8 cellular contexts compared by ENCODE assay signal in the genomic region with DNA sequence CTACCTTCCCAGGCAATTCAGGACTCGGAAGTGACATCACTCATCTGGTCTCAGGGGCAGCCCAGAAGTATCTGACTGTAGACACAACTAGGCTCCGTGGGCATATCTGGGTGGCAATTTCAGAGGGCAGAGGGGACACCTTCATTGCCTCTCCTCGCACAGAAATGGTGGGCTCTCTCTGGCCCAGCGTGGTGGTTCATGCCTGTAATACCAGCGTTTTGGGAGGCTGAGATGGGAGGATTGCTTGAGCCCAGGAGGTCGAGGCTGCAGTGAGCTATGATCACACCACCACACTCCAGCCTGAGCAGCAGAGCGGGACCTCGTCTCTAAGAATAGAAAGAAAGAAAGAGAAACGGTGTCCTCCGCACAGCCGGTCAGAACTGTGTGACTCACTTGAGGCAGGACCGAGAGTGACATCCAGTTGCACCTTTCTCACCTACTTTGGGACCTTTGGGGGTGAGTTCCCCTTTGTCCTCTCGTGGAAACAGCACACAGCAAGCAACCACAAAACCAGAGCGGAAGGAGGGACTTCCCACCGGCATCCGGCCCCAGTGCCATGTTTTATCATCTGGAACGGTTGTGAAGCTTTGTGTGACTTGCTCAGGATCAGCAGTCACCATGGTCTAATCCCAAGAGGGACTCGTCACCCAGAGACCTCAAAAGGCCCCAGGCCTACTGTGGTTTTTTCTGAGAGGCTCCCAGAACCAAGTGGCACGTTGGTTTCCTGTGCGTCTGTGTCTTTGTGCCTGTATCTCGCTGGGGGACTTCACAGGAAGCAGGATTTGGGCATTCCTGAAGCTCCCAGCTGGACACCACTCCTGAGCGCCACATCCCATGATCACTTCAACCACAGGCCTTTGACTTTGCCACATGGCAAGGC. TPM values are rescaled to one million over a fixed set of nuclear protein-coding genes. Genes with fewer than 3 reads are reported as not detected.
A peak's percentile ranks its signal among the peaks of the same experiment; 100 is the strongest.
DNase-seq lines count a peak whose midpoint lies in the region; ATAC-seq and TF ChIP-seq lines count a peak whose summit lies in the region.

No MANE protein-coding gene starts in this region.

- H3K4me1 ChIP-seq in GM23248 (ENCODE audit: insufficient read depth) (no peaks in the 10 kb centered on the region), prostate gland (replicated peaks) (no peaks in the 10 kb centered on the region)

- H3K9me3 ChIP-seq in GM23248 (ENCODE audit: low read depth) (no peaks in the 10 kb centered on the region), prostate gland (no peaks in the 10 kb centered on the region)

- H3K9me3 Mint-ChIP-seq in activated T-cell treated with anti-CD3 and anti-CD28 coated beads, Interleukin-2, amount 50 U/mL, for 4 hours, result no peaks in the 10 kb centered on the region

- no peaks in the 10 kb centered on the region for H3K36me3 Mint-ChIP-seq in activated T-cell treated with anti-CD3 and anti-CD28 coated beads, Interleukin-2, amount 50 U/mL, for 4 hours (ENCODE audit: insufficient read depth)

- H3K79me2 ChIP-seq in GM23248 (ENCODE audit: insufficient read depth), result no peaks in the 10 kb centered on the region

- no peaks in the 10 kb centered on the region for H4K20me1 ChIP-seq in GM23248 (ENCODE audit: insufficient read depth)

- H3K27ac ChIP-seq in GM23248 (no peak overlapping the region), prostate gland (no peak overlapping the region)

- ATAC-seq in GM21423 (IDR thresholded peaks at IDR 0.05; ENCODE audit: unreplicated experiment) (peak; percentile 87), HG03575 (IDR thresholded peaks at IDR 0.05; ENCODE audit: extremely low read depth, insufficient number of reproducible peaks, low FRiP score, unreplicated experiment) (peak; percentile 71), Right ventricle myocardium inferior (no peak)
- peak; percentile 78 to 80 for ATAC-seq in activated T-cell treated with anti-CD3 and anti-CD28 coated beads, Interleukin-2, amount 50 U/mL, for 4 hours

- no peak for TF ChIP-seq CTCF in GM06990 (IDR thresholded peaks at IDR 0.05; ENCODE audit: insufficient read depth, low read length, poor library complexity, severe bottlenecking)
- TF ChIP-seq CTCF in prostate gland (IDR thresholded peaks at IDR 0.05), result no peak

- no peak for TF ChIP-seq POLR2A in prostate gland (IDR thresholded peaks at IDR 0.05)

- H3K36me3 ChIP-seq in GM06990 (ENCODE audit: control insufficient read depth, insufficient read depth, low read length) (no peaks in the 10 kb centered on the region), GM23248 (ENCODE audit: low read depth) (no peaks in the 10 kb centered on the region), prostate gland (no peaks in the 10 kb centered on the region)

- intact Hi-C loops in Right ventricle myocardium inferior (cut with DNase I), result no loop called here
- intact Hi-C loops in prostate gland (cut with DNase I), result no loop called here

- no peak overlapping the region for H2AFZ ChIP-seq in GM23248

- no peaks in the 10 kb centered on the region for H3F3A ChIP-seq in GM23248 (ENCODE audit: insufficient read depth)

- no peak overlapping the region for H3K4me2 ChIP-seq in GM23248 (ENCODE audit: unreplicated experiment)

- H3K4me1 Mint-ChIP-seq in activated T-cell treated with anti-CD3 and anti-CD28 coated beads, Interleukin-2, amount 50 U/mL, for 4 hours (ENCODE audit: low read depth), result peaks cover 19% of the 10 kb centered on the region

- in situ Hi-C loops in GM23248 (cut with MboI), result no loop called here

- peaks cover 3% of the 10 kb centered on the region for H3K27me3 Mint-ChIP-seq in activated T-cell treated with anti-CD3 and anti-CD28 coated beads, Interleukin-2, amount 50 U/mL, for 4 hours (ENCODE audit: low read depth)

- no peaks in the 10 kb centered on the region for H3K9me2 ChIP-seq in GM23248 (ENCODE audit: insufficient read depth)

- WGBS in GM23248 (ENCODE audit: low coverage in 1 of 2, low lambda C conversion rate in 2 of 2, missing lambda C conversion rate in 2 of 2), 2 experiments, result 76% methylated on average over 22 of the region's 22 CpGs
- 90% methylated on average over 22 of the region's 22 CpGs for WGBS in prostate gland

- H3K4me3 ChIP-seq in GM06990 (replicated peaks; ENCODE audit: low read depth, low read length) (no peak overlapping the region), GM23248 (no peak overlapping the region), prostate gland (no peak overlapping the region)

- H3K27me3 ChIP-seq in GM06990 (replicated peaks; ENCODE audit: control insufficient read depth, insufficient read depth, low read length) (no peaks in the 10 kb centered on the region), GM23248 (replicated peaks; ENCODE audit: insufficient read depth) (0 out of 2 replicates have a peak, but pooled peaks cover 3% of the 10 kb centered on the region), prostate gland (replicated peaks; ENCODE audit: insufficient read depth) (no peaks in the 10 kb centered on the region)

- DNase-seq in GM06990 (ENCODE audit: extremely low read depth, insufficient read length) (peak; percentile 93), GM23248 (no peak), Right ventricle myocardium inferior (ENCODE audit: missing footprints) (no peak), prostate gland (ENCODE audit: low spot score) (no peak)
- DNase-seq in activated T-cell treated with anti-CD3 and anti-CD28 coated beads, Interleukin-2, amount 50 U/mL, for 4 hours, result no peak
- DNase-seq in stimulated activated CD8-positive, alpha-beta memory T cell treated with anti-CD3 and anti-CD28 coated beads, Interleukin-4, amount 100 ng/mL, for 24 hours (ENCODE audit: low read depth), result peak; percentile 17

- no peak overlapping the region for H3K4me3 Mint-ChIP-seq in activated T-cell treated with anti-CD3 and anti-CD28 coated beads, Interleukin-2, amount 50 U/mL, for 4 hours

- H3K9ac ChIP-seq in GM23248, result no peak overlapping the region

RNA-seq across cellular contexts. Expression of a gene that starts 38.4 kb away (rescaled TPM):
- total RNA-seq in activated T-cell treated with anti-CD3 and anti-CD28 coated beads, Interleukin-2, amount 50 U/mL, for 4 hours, result under 1 TPM in 2 of 3 donors, not detected in 1; 0.20 to 0.22 TPM
- not detected in 2 replicates for total RNA-seq in GM23248 (2014; rRNA removed; shearing (Covaris generic))
- polyA plus RNA-seq in GM23248 (2016; fragmentation: Nextera tagmentation; extraction: Ambion mirVana), result not detected in 2 replicates
- total RNA-seq in Right ventricle myocardium inferior, result 0.43 TPM
- total RNA-seq in prostate gland, result 10 to 100 TPM; 12.8 to 14.7 TPM

Comparison
In these comparisons a context has a peak if more than half of its experiments do, and no peak if none do; other contexts are left out.
1. DNase-seq: peak in GM06990 (single experiment) and stimulated activated CD8-positive, alpha-beta memory T cell treated with anti-CD3 and anti-CD28 coated beads, Interleukin-4, amount 100 ng/mL, for 24 hours (single experiment); none in activated T-cell treated with anti-CD3 and anti-CD28 coated beads, Interleukin-2, amount 50 U/mL, for 4 hours (single experiment), GM23248 (single experiment), Right ventricle myocardium inferior (single experiment) and prostate gland (single experiment).